Comparison of ENCODE assay signal across 2 cellular contexts in the genomic region with DNA sequence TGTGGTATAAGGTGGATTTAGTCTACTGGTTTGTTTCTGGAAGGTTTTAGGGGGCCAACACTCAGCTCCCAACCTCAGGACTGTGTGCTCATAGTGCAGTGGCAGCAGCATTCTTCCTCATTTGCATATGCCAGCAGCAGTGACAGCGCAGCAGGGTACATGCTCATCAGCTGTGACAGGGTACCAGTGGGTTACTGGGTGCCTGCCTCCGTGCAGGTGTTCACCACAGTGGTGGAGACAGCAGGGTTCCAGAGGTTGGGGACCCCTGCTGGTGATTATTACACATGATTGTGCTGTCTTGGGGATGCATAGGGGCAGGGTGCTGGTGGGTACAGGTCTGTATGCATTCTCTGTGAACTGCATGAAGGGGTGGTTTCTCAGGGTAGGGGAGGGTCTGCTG.
TF ChIP-seq lines count a peak whose summit lies in the region.

No MANE protein-coding gene starts in this region.

TF ChIP-seq in SK-N-SH, 30 proteins besides CTCF, POLR2A, EP300 and RAD21:
- no peak for TF ChIP-seq MXI1 (IDR thresholded peaks at IDR 0.05; ENCODE audit: low read depth, low read length)

TF ChIP-seq in SK-N-SH treated with all-trans-retinoic acid at 6 μM for 48 hours, 23 proteins besides CTCF, POLR2A, EP300 and RAD21:
- TF ChIP-seq, protein P1, sequence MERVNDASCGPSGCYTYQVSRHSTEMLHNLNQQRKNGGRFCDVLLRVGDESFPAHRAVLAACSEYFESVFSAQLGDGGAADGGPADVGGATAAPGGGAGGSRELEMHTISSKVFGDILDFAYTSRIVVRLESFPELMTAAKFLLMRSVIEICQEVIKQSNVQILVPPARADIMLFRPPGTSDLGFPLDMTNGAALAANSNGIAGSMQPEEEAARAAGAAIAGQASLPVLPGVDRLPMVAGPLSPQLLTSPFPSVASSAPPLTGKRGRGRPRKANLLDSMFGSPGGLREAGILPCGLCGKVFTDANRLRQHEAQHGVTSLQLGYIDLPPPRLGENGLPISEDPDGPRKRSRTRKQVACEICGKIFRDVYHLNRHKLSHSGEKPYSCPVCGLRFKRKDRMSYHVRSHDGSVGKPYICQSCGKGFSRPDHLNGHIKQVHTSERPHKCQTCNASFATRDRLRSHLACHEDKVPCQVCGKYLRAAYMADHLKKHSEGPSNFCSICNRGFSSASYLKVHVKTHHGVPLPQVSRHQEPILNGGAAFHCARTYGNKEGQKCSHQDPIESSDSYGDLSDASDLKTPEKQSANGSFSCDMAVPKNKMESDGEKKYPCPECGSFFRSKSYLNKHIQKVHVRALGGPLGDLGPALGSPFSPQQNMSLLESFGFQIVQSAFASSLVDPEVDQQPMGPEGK (CRISPR knock-in tag; IDR thresholded peaks at IDR 0.05; ENCODE audit: borderline replicate concordance) = no peak
- TF ChIP-seq SNAI2 (CRISPR knock-in tag; IDR thresholded peaks at IDR 0.05) (no peak), ISL1 (CRISPR knock-in tag; IDR thresholded peaks at IDR 0.05) (no peak), ZNF565 (CRISPR knock-in tag; conservative IDR thresholded peaks at IDR 0.05; ENCODE audit: low read depth) (no peak), PPARA (CRISPR knock-in tag; IDR thresholded peaks at IDR 0.05; ENCODE audit: borderline replicate concordance) (no peak), CSDC2 (CRISPR knock-in tag; IDR thresholded peaks at IDR 0.05) (no peak), ZNF8 (CRISPR knock-in tag; IDR thresholded peaks at IDR 0.05) (no peak), ZNF70 (CRISPR knock-in tag; IDR thresholded peaks at IDR 0.05) (no peak), ZC3H10 (CRISPR knock-in tag; IDR thresholded peaks at IDR 0.05) (no peak), TCF4 (CRISPR knock-in tag; IDR thresholded peaks at IDR 0.05; ENCODE audit: borderline replicate concordance) (no peak), ZFP30 (CRISPR knock-in tag; IDR thresholded peaks at IDR 0.05) (no peak), GLIS3 (CRISPR knock-in tag; IDR thresholded peaks at IDR 0.05) (no peak), ARNTL (CRISPR knock-in tag; IDR thresholded peaks at IDR 0.05; ENCODE audit: borderline replicate concordance, low read depth) (no peak), OSR1 (CRISPR knock-in tag; IDR thresholded peaks at IDR 0.05) (no peak), ESRRG (CRISPR knock-in tag; IDR thresholded peaks at IDR 0.05) (no peak), TOX (CRISPR knock-in tag; IDR thresholded peaks at IDR 0.05; ENCODE audit: borderline replicate concordance) (no peak), RARB (CRISPR knock-in tag; IDR thresholded peaks at IDR 0.05) (no peak), BACH2 (CRISPR knock-in tag; IDR thresholded peaks at IDR 0.05; ENCODE audit: borderline replicate concordance) (no peak)
- TF ChIP-seq, protein P2, sequence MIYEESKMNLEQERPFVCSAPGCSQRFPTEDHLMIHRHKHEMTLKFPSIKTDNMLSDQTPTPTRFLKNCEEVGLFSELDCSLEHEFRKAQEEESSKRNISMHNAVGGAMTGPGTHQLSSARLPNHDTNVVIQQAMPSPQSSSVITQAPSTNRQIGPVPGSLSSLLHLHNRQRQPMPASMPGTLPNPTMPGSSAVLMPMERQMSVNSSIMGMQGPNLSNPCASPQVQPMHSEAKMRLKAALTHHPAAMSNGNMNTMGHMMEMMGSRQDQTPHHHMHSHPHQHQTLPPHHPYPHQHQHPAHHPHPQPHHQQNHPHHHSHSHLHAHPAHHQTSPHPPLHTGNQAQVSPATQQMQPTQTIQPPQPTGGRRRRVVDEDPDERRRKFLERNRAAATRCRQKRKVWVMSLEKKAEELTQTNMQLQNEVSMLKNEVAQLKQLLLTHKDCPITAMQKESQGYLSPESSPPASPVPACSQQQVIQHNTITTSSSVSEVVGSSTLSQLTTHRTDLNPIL (CRISPR knock-in tag; IDR thresholded peaks at IDR 0.05; ENCODE audit: low read depth) = no peak
- TF ChIP-seq, protein P3, sequence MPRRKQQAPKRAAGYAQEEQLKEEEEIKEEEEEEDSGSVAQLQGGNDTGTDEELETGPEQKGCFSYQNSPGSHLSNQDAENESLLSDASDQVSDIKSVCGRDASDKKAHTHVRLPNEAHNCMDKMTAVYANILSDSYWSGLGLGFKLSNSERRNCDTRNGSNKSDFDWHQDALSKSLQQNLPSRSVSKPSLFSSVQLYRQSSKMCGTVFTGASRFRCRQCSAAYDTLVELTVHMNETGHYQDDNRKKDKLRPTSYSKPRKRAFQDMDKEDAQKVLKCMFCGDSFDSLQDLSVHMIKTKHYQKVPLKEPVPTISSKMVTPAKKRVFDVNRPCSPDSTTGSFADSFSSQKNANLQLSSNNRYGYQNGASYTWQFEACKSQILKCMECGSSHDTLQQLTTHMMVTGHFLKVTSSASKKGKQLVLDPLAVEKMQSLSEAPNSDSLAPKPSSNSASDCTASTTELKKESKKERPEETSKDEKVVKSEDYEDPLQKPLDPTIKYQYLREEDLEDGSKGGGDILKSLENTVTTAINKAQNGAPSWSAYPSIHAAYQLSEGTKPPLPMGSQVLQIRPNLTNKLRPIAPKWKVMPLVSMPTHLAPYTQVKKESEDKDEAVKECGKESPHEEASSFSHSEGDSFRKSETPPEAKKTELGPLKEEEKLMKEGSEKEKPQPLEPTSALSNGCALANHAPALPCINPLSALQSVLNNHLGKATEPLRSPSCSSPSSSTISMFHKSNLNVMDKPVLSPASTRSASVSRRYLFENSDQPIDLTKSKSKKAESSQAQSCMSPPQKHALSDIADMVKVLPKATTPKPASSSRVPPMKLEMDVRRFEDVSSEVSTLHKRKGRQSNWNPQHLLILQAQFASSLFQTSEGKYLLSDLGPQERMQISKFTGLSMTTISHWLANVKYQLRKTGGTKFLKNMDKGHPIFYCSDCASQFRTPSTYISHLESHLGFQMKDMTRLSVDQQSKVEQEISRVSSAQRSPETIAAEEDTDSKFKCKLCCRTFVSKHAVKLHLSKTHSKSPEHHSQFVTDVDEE (CRISPR knock-in tag; IDR thresholded peaks at IDR 0.05) = no peak
TF ChIP-seq in SK-N-SH treated with all-trans-retinoic acid at 6 μM for 48 hours: peak in this region for 0.
